In genomic region chr5:132916086-132916485, GRCh38 we compare ENCODE assay signal across 17 cellular contexts.
"Had no signal": no experiment of that assay in that cellular context is flagged by ENCODE, and none has a peak within 500 bp of the region (broad histone marks: within the 10 kb centered on the region; RNA-seq: fewer than 3 reads in every experiment).

No MANE protein-coding gene starts in this region.

- H3K4me3 ChIP-seq: hepatocyte, left ventricle myocardium inferior, mucosa of descending colon, tibial nerve had no signal

- H3K27me3 Mint-ChIP-seq: activated naive CD8-positive, alpha-beta T cell treated with anti-CD3 and anti-CD28 coated beads, Interleukin-2, amount 10 ng/mL, durations not matched to agents 7 days and 5 days; dendritic cell treated with granulocyte-macrophage colony-stimulating factor and Interleukin-4, amounts not matched to agents 40 ng/mL and 50 ng/mL, for 4 days; naive thymus-derived CD4-positive, alpha-beta T cell had no signal

- H3K4me3 Mint-ChIP-seq: activated naive CD8-positive, alpha-beta T cell treated with anti-CD3 and anti-CD28 coated beads, Interleukin-2, amount 10 ng/mL, durations not matched to agents 7 days and 5 days; dendritic cell treated with granulocyte-macrophage colony-stimulating factor and Interleukin-4, amounts not matched to agents 40 ng/mL and 50 ng/mL, for 4 days; naive thymus-derived CD4-positive, alpha-beta T cell; stimulated activated effector memory CD8-positive, alpha-beta T cell treated with anti-CD3 and anti-CD28 coated beads, Interleukin-12 subunit alpha, Interleukin-12 subunit beta, amount 100 ng/mL, for 72 hours had no signal

- H2AFZ ChIP-seq: hepatocyte had no signal

- H3K9me3 ChIP-seq: left ventricle myocardium inferior, mucosa of descending colon, neutrophil, tibial nerve had no signal

- DNase-seq: activated CD4-positive, alpha-beta T cell treated with anti-CD3 and anti-CD28 coated beads for 4 hours; activated gamma-delta T cell treated with Interleukin-2 at 50 U/mL for 16 hours; activated naive CD8-positive, alpha-beta T cell treated with anti-CD3 and anti-CD28 coated beads, Interleukin-2, amount 10 ng/mL, durations not matched to agents 7 days and 5 days; effector memory CD4-positive, alpha-beta T cell; left ventricle myocardium inferior; mucosa of descending colon; naive thymus-derived CD4-positive, alpha-beta T cell; retina; stimulated activated CD4-positive, alpha-beta T cell treated with anti-CD3 and anti-CD28 coated beads, Interleukin-12 subunit alpha, Interleukin-12 subunit beta, amount 100 ng/mL, for 4 hours; stimulated activated CD4-positive, alpha-beta T cell treated with anti-CD3 and anti-CD28 coated beads, Interleukin-2, amount 100 ng/mL, for 24 hours; T-helper 1 cell; WERI-Rb-1 had no signal

- H3K27ac Mint-ChIP-seq: activated naive CD8-positive, alpha-beta T cell treated with anti-CD3 and anti-CD28 coated beads, Interleukin-2, amount 10 ng/mL, durations not matched to agents 7 days and 5 days; dendritic cell treated with granulocyte-macrophage colony-stimulating factor and Interleukin-4, amounts not matched to agents 40 ng/mL and 50 ng/mL, for 4 days; stimulated activated effector memory CD8-positive, alpha-beta T cell treated with anti-CD3 and anti-CD28 coated beads, Interleukin-12 subunit alpha, Interleukin-12 subunit beta, amount 100 ng/mL, for 72 hours had no signal

- H3K4me2 ChIP-seq: hepatocyte had no signal

- H3K27me3 ChIP-seq: hepatocyte, neutrophil, tibial nerve had no signal

- H3K4me1 ChIP-seq: left ventricle myocardium inferior, tibial nerve had no signal

- ATAC-seq: stimulated activated effector memory CD8-positive, alpha-beta T cell treated with anti-CD3 and anti-CD28 coated beads, Interleukin-12 subunit alpha, Interleukin-12 subunit beta, amount 100 ng/mL, for 72 hours had no signal

- H3K4me1 Mint-ChIP-seq: activated naive CD8-positive, alpha-beta T cell treated with anti-CD3 and anti-CD28 coated beads, Interleukin-2, amount 10 ng/mL, durations not matched to agents 7 days and 5 days had no signal

- H3K27ac ChIP-seq: hepatocyte, left ventricle myocardium inferior, neutrophil, tibial nerve, WERI-Rb-1 had no signal

- H3K9me3 Mint-ChIP-seq: activated naive CD8-positive, alpha-beta T cell treated with anti-CD3 and anti-CD28 coated beads, Interleukin-2, amount 10 ng/mL, durations not matched to agents 7 days and 5 days; dendritic cell treated with granulocyte-macrophage colony-stimulating factor and Interleukin-4, amounts not matched to agents 40 ng/mL and 50 ng/mL, for 4 days; naive thymus-derived CD4-positive, alpha-beta T cell; stimulated activated effector memory CD8-positive, alpha-beta T cell treated with anti-CD3 and anti-CD28 coated beads, Interleukin-12 subunit alpha, Interleukin-12 subunit beta, amount 100 ng/mL, for 72 hours had no signal
